ENCODE assay signal across 28 cellular contexts in the genomic region with DNA sequence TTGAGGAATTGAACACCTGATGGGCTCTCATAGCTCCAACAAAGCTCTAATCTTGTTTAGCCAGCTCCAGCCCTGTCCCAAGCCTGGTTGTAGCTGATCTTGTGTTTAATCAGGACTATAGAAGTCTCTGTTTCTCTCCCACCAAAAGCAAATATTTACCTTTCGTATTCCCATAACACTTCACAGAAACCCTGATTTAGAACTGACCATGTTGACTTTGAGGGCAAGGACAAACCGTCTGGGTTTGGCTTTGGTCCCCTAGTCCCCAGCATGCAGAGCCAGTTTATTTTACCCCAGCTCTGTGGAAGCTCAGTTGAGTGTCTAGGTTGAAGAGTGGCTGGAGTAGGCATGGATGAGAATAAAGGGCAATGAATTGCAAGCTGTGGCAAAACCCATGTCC. TPM values are rescaled to one million over a fixed set of nuclear protein-coding genes. Genes with fewer than 3 reads are reported as not detected.
DNase-seq lines count a peak whose midpoint lies in the region; ATAC-seq and TF ChIP-seq lines count a peak whose summit lies in the region.
"Had no signal": no experiment of that assay in that cellular context is flagged by ENCODE, and none has a peak within 500 bp of the region (broad histone marks: within the 10 kb centered on the region; RNA-seq: fewer than 3 reads in every experiment).

No MANE protein-coding gene starts in this region.

- H3F3A ChIP-seq in GM23338 (replicated peaks; ENCODE audit: low read depth) = no peaks in the 10 kb centered on the region
- no peaks in the 10 kb centered on the region for H3F3A ChIP-seq in MM.1S (ENCODE audit: insufficient read depth, low read length)

- H3K23ac ChIP-seq in trophoblast cell (ENCODE audit: low read length) = no peak overlapping the region

- no peaks in the 10 kb centered on the region for H3K36me3 Mint-ChIP-seq in GM23338 (ENCODE audit: low read depth)
- H3K36me3 Mint-ChIP-seq: activated naive CD8-positive, alpha-beta T cell treated with anti-CD3 and anti-CD28 coated beads, Interleukin-2, amount 10 ng/mL, durations not matched to agents 7 days and 5 days; CD4-positive, CD25-positive, alpha-beta regulatory T cell had no signal

- no peak overlapping the region for H3K4me2 ChIP-seq in GM23338
- H3K4me2 ChIP-seq in trophoblast cell (ENCODE audit: low read length) = no peak overlapping the region
- no peak overlapping the region for H3K4me2 ChIP-seq in MM.1S (ENCODE audit: low read depth, low read length)
- H3K4me2 ChIP-seq: A549 had no signal

- no peak overlapping the region for H2BK12ac ChIP-seq in trophoblast cell (ENCODE audit: low read length)

- no peak overlapping the region for H2BK120ac ChIP-seq in trophoblast cell (ENCODE audit: insufficient read depth, low read length, poor library complexity)

- no peak overlapping the region for H3K18ac ChIP-seq in trophoblast cell (ENCODE audit: low read length)

- peaks cover 2% of the 10 kb centered on the region for H3K27me3 Mint-ChIP-seq in GM23338 (ENCODE audit: insufficient read depth, low read depth, poor library complexity)

- H3K27me3 ChIP-seq in GM23338 (ENCODE audit: insufficient read depth) (no peaks in the 10 kb centered on the region), trophoblast cell (ENCODE audit: insufficient read depth, low read length) (no peaks in the 10 kb centered on the region), MM.1S (replicated peaks; ENCODE audit: insufficient read depth, low read length) (no peaks in the 10 kb centered on the region)
- H3K27me3 ChIP-seq: gastroesophageal sphincter, Peyer's patch had no signal

- H2BK5ac ChIP-seq in trophoblast cell (ENCODE audit: low read depth, low read length, poor library complexity) = no peak overlapping the region

- no peaks in the 10 kb centered on the region for H3K4me1 ChIP-seq in GM23338 (ENCODE audit: insufficient read depth)
- H3K4me1 ChIP-seq in trophoblast cell (ENCODE audit: control insufficient read depth in 1 of 2, insufficient read depth in 2 of 2, low read length in 2 of 2) = no peaks in the 10 kb centered on the region
- H3K4me1 ChIP-seq in MM.1S (ENCODE audit: low read length) = 0 out of 2 replicates have a peak, but pooled peaks cover 3% of the 10 kb centered on the region
- H3K4me1 ChIP-seq: gastroesophageal sphincter, parathyroid adenoma, Peyer's patch, suprapubic skin had no signal

- no peaks in the 10 kb centered on the region for H4K20me1 ChIP-seq in GM23338 (replicated peaks; ENCODE audit: insufficient read depth)
- no peaks in the 10 kb centered on the region for H4K20me1 ChIP-seq in MM.1S (ENCODE audit: insufficient read depth, low read length)

- H4K12ac ChIP-seq in trophoblast cell (ENCODE audit: low read depth, low read length) = no peak overlapping the region

- no peak overlapping the region for H3K4ac ChIP-seq in trophoblast cell (ENCODE audit: low read depth, low read length)

- H3K27ac Mint-ChIP-seq in GM23338 = no peak overlapping the region
- H3K27ac Mint-ChIP-seq: activated naive CD8-positive, alpha-beta T cell treated with anti-CD3 and anti-CD28 coated beads, Interleukin-2, amount 10 ng/mL, durations not matched to agents 7 days and 5 days; CD4-positive, CD25-positive, alpha-beta regulatory T cell; HFFc6 had no signal

- ATAC-seq in GM23338 (no peak), left colon (peak; percentile 67), HG03039 (IDR thresholded peaks at IDR 0.05; ENCODE audit: unreplicated experiment) (no peak)
- ATAC-seq: A549, gastroesophageal sphincter, GM12878 had no signal

- 0 out of 2 replicates have a peak overlapping the region, but pooled peaks have one; percentile 27 for H3K27ac ChIP-seq in 22Rv1
- H3K27ac ChIP-seq in GM23338 (ENCODE audit: low read depth) = no peak overlapping the region
- H3K27ac ChIP-seq in trophoblast cell (ENCODE audit: low read depth, low read length) = no peak overlapping the region
- no peak overlapping the region for H3K27ac ChIP-seq in MM.1S (ENCODE audit: low read length)
- H3K27ac ChIP-seq: A549, gastroesophageal sphincter, parathyroid adenoma, Peyer's patch, suprapubic skin had no signal

- H3K4me3 Mint-ChIP-seq in GM23338 = no peak overlapping the region
- H3K4me3 Mint-ChIP-seq: activated naive CD8-positive, alpha-beta T cell treated with anti-CD3 and anti-CD28 coated beads, Interleukin-2, amount 10 ng/mL, durations not matched to agents 7 days and 5 days; CD4-positive, CD25-positive, alpha-beta regulatory T cell; HFFc6; neural crest cell had no signal

- no peak overlapping the region for H3K14ac ChIP-seq in trophoblast cell (ENCODE audit: low read length)

- no peaks in the 10 kb centered on the region for H3K9me3 Mint-ChIP-seq in GM23338
- H3K9me3 Mint-ChIP-seq: activated naive CD8-positive, alpha-beta T cell treated with anti-CD3 and anti-CD28 coated beads, Interleukin-2, amount 10 ng/mL, durations not matched to agents 7 days and 5 days; CD4-positive, CD25-positive, alpha-beta regulatory T cell; HFFc6; neural crest cell had no signal

- DNase-seq in GM23338 (ENCODE audit: low spot score) = no peak
- DNase-seq in NCI-H345 treated with DMSO at 0.1 percent for 48 hours (lab: John Stamatoyannopoulos, UW; ENCODE audit: unreplicated experiment) = peak; percentile 3
- DNase-seq in left colon = no peak
- no peak for DNase-seq in trophoblast cell
- DNase-seq in NCI-H1694 treated with DMSO at 0.1 percent for 48 hours (lab: John Stamatoyannopoulos, UW) = no peak
- no peak for DNase-seq in MM.1S
- DNase-seq: activated CD4-positive, alpha-beta T cell treated with anti-CD3 and anti-CD28 coated beads for 48 hours; activated naive CD8-positive, alpha-beta T cell treated with anti-CD3 and anti-CD28 coated beads, Interleukin-2, amount 10 ng/mL, durations not matched to agents 7 days and 5 days; aorta; CD4-positive, CD25-positive, alpha-beta regulatory T cell; HFFc6; NCI-H2107; NCI-H446; Peyer's patch; small intestine; stimulated activated naive CD4-positive, alpha-beta T cell treated with Interleukin-2 at 50 U/mL for 16 hours; T1000 had no signal

- H3K79me2 ChIP-seq in GM23338 (replicated peaks; ENCODE audit: insufficient read depth) = no peaks in the 10 kb centered on the region
- no peaks in the 10 kb centered on the region for H3K79me2 ChIP-seq in trophoblast cell (ENCODE audit: control insufficient read depth, insufficient read depth, low read length, poor library complexity)
- no peaks in the 10 kb centered on the region for H3K79me2 ChIP-seq in MM.1S (ENCODE audit: low read length)
- H3K79me2 ChIP-seq: parathyroid adenoma had no signal

- no peak overlapping the region for H4K91ac ChIP-seq in trophoblast cell (ENCODE audit: low read depth, low read length)

- intact Hi-C loops in left colon (cut with DNase I, micrococcal nuclease) = no loop called here

- no peaks in the 10 kb centered on the region for H3K79me1 ChIP-seq in trophoblast cell (ENCODE audit: low read length)

- H3K4me3 ChIP-seq in GM23338 (no peak overlapping the region), trophoblast cell (ENCODE audit: low read depth, low read length) (no peak overlapping the region), MM.1S (ENCODE audit: low read length) (no peak overlapping the region)
- H3K4me3 ChIP-seq: A549, gastroesophageal sphincter, GM12878, Peyer's patch, suprapubic skin had no signal

- no CpG with 5 or more reads among the region's 2 CpGs for WGBS in trophoblast cell (ENCODE audit: extremely low coverage, insufficient coverage, insufficient read length)

- no peaks in the 10 kb centered on the region for H3K4me1 Mint-ChIP-seq in GM23338
- H3K4me1 Mint-ChIP-seq: activated naive CD8-positive, alpha-beta T cell treated with anti-CD3 and anti-CD28 coated beads, Interleukin-2, amount 10 ng/mL, durations not matched to agents 7 days and 5 days; CD4-positive, CD25-positive, alpha-beta regulatory T cell; neural crest cell had no signal

- H3K9me3 ChIP-seq in trophoblast cell (ENCODE audit: insufficient read depth, low read depth, low read length) = no peaks in the 10 kb centered on the region
- no peaks in the 10 kb centered on the region for H3K9me3 ChIP-seq in MM.1S (replicated peaks; ENCODE audit: insufficient read depth, low read length)
- H3K9me3 ChIP-seq: A549, gastroesophageal sphincter, Peyer's patch, suprapubic skin had no signal

- H3K9ac ChIP-seq in trophoblast cell (ENCODE audit: low read length) (no peak overlapping the region), MM.1S (ENCODE audit: low read length) (no peak overlapping the region)
- H3K9ac ChIP-seq: parathyroid adenoma had no signal

- TF ChIP-seq CTCF in 22Rv1 (IDR thresholded peaks at IDR 0.05) = no peak
- no peak for TF ChIP-seq CTCF in GM23338 (conservative IDR thresholded peaks at IDR 0.05; ENCODE audit: low read depth in 2 of 2)
- TF ChIP-seq CTCF in MM.1S (IDR thresholded peaks at IDR 0.05; ENCODE audit: low read length) = no peak

- no peak overlapping the region for H4K8ac ChIP-seq in trophoblast cell (ENCODE audit: low read depth, low read length)

- H3K9me2 ChIP-seq in GM23338 (ENCODE audit: insufficient read depth) (no peaks in the 10 kb centered on the region), MM.1S (replicated peaks; ENCODE audit: insufficient read depth, low read length) (no peaks in the 10 kb centered on the region)

- H2AK5ac ChIP-seq in trophoblast cell (ENCODE audit: low read length) = no peak overlapping the region

- H2AFZ ChIP-seq in GM23338 (peak overlapping the region; percentile 28; the same call in 1 of the 2 replicates), trophoblast cell (ENCODE audit: insufficient read depth, low read length, poor library complexity) (no peak overlapping the region), MM.1S (ENCODE audit: low read length) (no peak overlapping the region)
- H2AFZ ChIP-seq: parathyroid adenoma had no signal

- H3K36me3 ChIP-seq in GM23338 (ENCODE audit: insufficient read depth) = no peaks in the 10 kb centered on the region
- H3K36me3 ChIP-seq in trophoblast cell (ENCODE audit: control insufficient read depth in 1 of 2, insufficient read depth in 2 of 2, low read length in 2 of 2) = no peaks in the 10 kb centered on the region
- no peaks in the 10 kb centered on the region for H3K36me3 ChIP-seq in MM.1S (replicated peaks; ENCODE audit: insufficient read depth, low read length)
- H3K36me3 ChIP-seq: gastroesophageal sphincter, Peyer's patch, suprapubic skin had no signal

TF ChIP-seq in GM23338, 12 proteins besides CTCF, POLR2A, EP300 and RAD21 (continues in another document):
- TF ChIP-seq, protein P1, sequence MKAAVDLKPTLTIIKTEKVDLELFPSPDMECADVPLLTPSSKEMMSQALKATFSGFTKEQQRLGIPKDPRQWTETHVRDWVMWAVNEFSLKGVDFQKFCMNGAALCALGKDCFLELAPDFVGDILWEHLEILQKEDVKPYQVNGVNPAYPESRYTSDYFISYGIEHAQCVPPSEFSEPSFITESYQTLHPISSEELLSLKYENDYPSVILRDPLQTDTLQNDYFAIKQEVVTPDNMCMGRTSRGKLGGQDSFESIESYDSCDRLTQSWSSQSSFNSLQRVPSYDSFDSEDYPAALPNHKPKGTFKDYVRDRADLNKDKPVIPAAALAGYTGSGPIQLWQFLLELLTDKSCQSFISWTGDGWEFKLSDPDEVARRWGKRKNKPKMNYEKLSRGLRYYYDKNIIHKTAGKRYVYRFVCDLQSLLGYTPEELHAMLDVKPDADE (IDR thresholded peaks at IDR 0.05) = no peak
- no peak for TF ChIP-seq JUNB (IDR thresholded peaks at IDR 0.05; ENCODE audit: unreplicated experiment)

RNA-seq across cellular contexts. Expression of a gene that starts 18.0 kb away (rescaled TPM):
- total RNA-seq in GM23338 (2014; rRNA removed; shearing (Covaris generic)) = 0.23 and 0.49 TPM in 2 replicates
- 0.14 and 0.42 TPM in 2 replicates for polyA plus RNA-seq in GM23338 (2016; fragmentation: Nextera tagmentation; extraction: Ambion mirVana)
- total RNA-seq in left colon = not detected
- not detected in 2 replicates for polyA plus RNA-seq in trophoblast cell (2013)
- total RNA-seq: activated CD8-positive, alpha-beta memory T cell treated with anti-CD3 and anti-CD28 coated beads for 36 hours; activated naive CD8-positive, alpha-beta T cell treated with anti-CD3 and anti-CD28 coated beads, Interleukin-2, amount 10 ng/mL, durations not matched to agents 7 days and 5 days; bronchial epithelial cell; gastroesophageal sphincter; GM12878; MCF 10A had no signal
- polyA plus RNA-seq: A549, aorta, GM12878, small intestine had no signal
